Comparison of ENCODE assay signal across 16 cellular contexts in the genomic region with DNA sequence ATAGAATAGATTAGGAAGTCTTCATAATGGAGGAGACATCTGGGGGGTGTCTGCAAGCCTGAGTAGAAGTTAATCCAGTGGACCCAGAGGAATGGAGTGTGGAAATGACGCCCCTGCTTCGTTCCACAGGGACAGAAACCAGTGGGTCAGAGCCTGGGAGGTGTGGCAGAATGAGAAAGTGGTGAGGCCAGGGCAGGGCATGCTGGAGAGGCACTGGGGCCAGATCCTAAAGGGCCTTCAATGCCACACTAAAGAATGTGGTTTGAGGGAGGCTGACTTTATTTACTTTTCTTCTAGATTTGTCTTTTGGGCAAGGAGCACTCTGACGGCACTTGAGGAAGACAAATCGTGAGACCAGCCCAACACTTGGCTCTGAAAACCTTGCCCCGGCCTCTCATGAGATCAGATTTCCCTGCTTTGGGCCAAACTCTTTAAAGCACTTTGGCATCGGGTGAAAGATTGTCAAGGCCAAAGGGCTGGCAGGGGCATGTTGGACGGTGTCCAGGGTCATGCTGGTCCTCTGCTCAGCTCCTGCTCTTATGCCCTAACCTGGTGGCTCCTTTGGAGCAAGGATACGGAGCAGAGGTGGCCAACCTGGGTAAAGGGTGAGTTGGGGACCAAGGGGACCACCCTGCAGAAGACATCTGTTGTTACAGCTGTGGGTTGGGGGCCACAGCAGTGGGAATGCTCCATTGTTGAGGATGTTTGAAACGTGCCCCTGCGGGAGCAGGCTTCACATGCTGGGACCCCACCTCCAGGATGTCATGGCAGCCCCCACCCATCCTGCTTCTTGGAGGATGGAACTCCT.
DNase-seq lines count a peak whose midpoint lies in the region; ATAC-seq and TF ChIP-seq lines count a peak whose summit lies in the region.
"Had no signal": no experiment of that assay in that cellular context is flagged by ENCODE, and none has a peak within 500 bp of the region (broad histone marks: within the 10 kb centered on the region; RNA-seq: fewer than 3 reads in every experiment).

No MANE protein-coding gene starts in this region.

- TF ChIP-seq RAD21 in liver (IDR thresholded peaks at IDR 0.05) = peak in 1 of 2 donors; percentile 20

- 51% methylated on average over 10 of the region's 10 CpGs for WGBS in liver
- 86 to 90% methylated on average over 10 of the region's 10 CpGs for WGBS in sigmoid colon, 2 donors

- H3K27me3 ChIP-seq in MG63 (no peaks in the 10 kb centered on the region), liver (ENCODE audit: control insufficient read depth in 4 of 4, insufficient read depth in 4 of 4, low read length in 3 of 4) (no peaks in the 10 kb centered on the region), sigmoid colon (no peaks in the 10 kb centered on the region)
- H3K27me3 ChIP-seq: BLaER1 treated with 17β-estradiol and CSF1 and Interleukin-3, amounts not matched to agents 10 nM and 100 nM had no signal

- H3K4me1 ChIP-seq in liver (ENCODE audit: control insufficient read depth in 4 of 4, insufficient read depth in 4 of 4, low read length in 3 of 4) (peaks cover 3 to 28% (median 21%) of the 10 kb centered on the region in 4 donors), sigmoid colon (peaks cover 0 to 8% (median 3%) of the 10 kb centered on the region in 4 donors)

- H3K9ac ChIP-seq in liver (ENCODE audit: low read depth in 1 of 2, low read length in 2 of 2) = no peak overlapping the region
- H3K9ac ChIP-seq: BLaER1 treated with 17β-estradiol and CSF1 and Interleukin-3, amounts not matched to agents 10 nM and 100 nM had no signal

- H3K9me3 ChIP-seq in MG63 = no peaks in the 10 kb centered on the region
- H3K9me3 ChIP-seq in liver (ENCODE audit: control insufficient read depth in 4 of 4, low read length in 3 of 4) = no peaks in the 10 kb centered on the region
- H3K9me3 ChIP-seq in sigmoid colon = no peaks in the 10 kb centered on the region
- H3K9me3 ChIP-seq: BLaER1 treated with 17β-estradiol and CSF1 and Interleukin-3, amounts not matched to agents 10 nM and 100 nM had no signal

- peak; percentile 23 for DNase-seq in NCI-H1092 treated with DMSO at 0.1 percent for 48 hours (lab: John Stamatoyannopoulos, UW)
- DNase-seq in NCI-H1092 (lab: John Stamatoyannopoulos, UW) = no peak
- DNase-seq in MG63 = peak; percentile 66
- DNase-seq in sigmoid colon = peak; percentile 40
- no peak for DNase-seq in substantia nigra (lab: John Stamatoyannopoulos, UW)
- DNase-seq: NCI-H1105, NCI-H1694 treated with DMSO at 0.1 percent for 48 hours, NCI-H510A, SHP77 had no signal

- H3K27ac ChIP-seq in liver (ENCODE audit: low read depth in 1 of 2, low read length in 2 of 2) (no peak overlapping the region), sigmoid colon (no peak overlapping the region), substantia nigra (ENCODE audit: low read depth, low read length, poor library complexity, severe bottlenecking) (no peak overlapping the region)
- H3K27ac ChIP-seq: 22Rv1; BLaER1 treated with 17β-estradiol and CSF1 and Interleukin-3, amounts not matched to agents 10 nM and 100 nM had no signal

- H3K4me3 ChIP-seq in MG63 (no peak overlapping the region), liver (ENCODE audit: low read depth in 1 of 3, low read length in 3 of 3) (no peak overlapping the region), sigmoid colon (no peak overlapping the region)
- H3K4me3 ChIP-seq: BLaER1 treated with 17β-estradiol and CSF1 and Interleukin-3, amounts not matched to agents 10 nM and 100 nM had no signal

- H3K36me3 ChIP-seq in MG63 (no peaks in the 10 kb centered on the region), liver (ENCODE audit: control insufficient read depth in 4 of 4, insufficient read depth in 3 of 4, low read depth in 1 of 4, low read length in 3 of 4) (no peaks in the 10 kb centered on the region), sigmoid colon (no peaks in the 10 kb centered on the region)
- H3K36me3 ChIP-seq: BLaER1 treated with 17β-estradiol and CSF1 and Interleukin-3, amounts not matched to agents 10 nM and 100 nM had no signal

- TF ChIP-seq CTCF in liver (IDR thresholded peaks at IDR 0.05; ENCODE audit: low read depth, low read length, missing input control) (no peak), sigmoid colon (IDR thresholded peaks at IDR 0.05) (no peak)

- ATAC-seq in GM19035 (IDR thresholded peaks at IDR 0.05; ENCODE audit: unreplicated experiment) = no peak
- no peak for ATAC-seq in GM18867 (IDR thresholded peaks at IDR 0.05; ENCODE audit: unreplicated experiment)
- ATAC-seq: HCT116, Panc1 had no signal

- TF ChIP-seq EP300 in sigmoid colon (IDR thresholded peaks at IDR 0.05) = no peak

- no peak for TF ChIP-seq POLR2A in sigmoid colon (IDR thresholded peaks at IDR 0.05)

- intact Hi-C loops in sigmoid colon (cut with DNase I) = no loop called here

TF ChIP-seq in liver, 16 proteins besides CTCF, POLR2A, EP300 and RAD21:
- TF ChIP-seq REST (IDR thresholded peaks at IDR 0.05) (no peak), RXRA (IDR thresholded peaks at IDR 0.05) (peak; percentile 36 to 68), JUND (IDR thresholded peaks at IDR 0.05) (peak in 1 of 2 donors; percentile 11), GABPA (IDR thresholded peaks at IDR 0.05 in 1 of 2, conservative IDR thresholded peaks at IDR 0.05 in 1 of 2) (no peak), HNF4A (conservative IDR thresholded peaks at IDR 0.05) (peak; percentile 57 to 77)

Comparison
In these comparisons a context has a peak if more than half of its experiments do, and no peak if none do; other contexts are left out.
1. DNase-seq: peak in NCI-H1092 treated with DMSO at 0.1 percent for 48 hours (single experiment), MG63 (single experiment) and sigmoid colon (single experiment); none in NCI-H1092 (single experiment) and substantia nigra (0 of 49).